ENCODE assay signal across 13 cellular contexts in genomic region chr6:49826743-49827406, GRCh38. TPM values are rescaled to one million over a fixed set of nuclear protein-coding genes. Genes with fewer than 3 reads are reported as not detected.
DNase-seq lines count a peak whose midpoint lies in the region; ATAC-seq and TF ChIP-seq lines count a peak whose summit lies in the region.
"Had no signal": no experiment of that assay in that cellular context is flagged by ENCODE, and none has a peak within 500 bp of the region (broad histone marks: within the 10 kb centered on the region; RNA-seq: fewer than 3 reads in every experiment).

No MANE protein-coding gene starts in this region.

- peak; percentile 94 for ATAC-seq in GM19463 (IDR thresholded peaks at IDR 0.05; ENCODE audit: unreplicated experiment)
- peak; percentile 99 for ATAC-seq in HG02938 (IDR thresholded peaks at IDR 0.05; ENCODE audit: unreplicated experiment)
- no peak for ATAC-seq in stimulated activated naive CD8-positive, alpha-beta T cell treated with anti-CD3 and anti-CD28 coated beads, Interleukin-15, Interleukin-2, amounts not matched to agents 100 U/mL and 50 U/mL, for 24 hours
- ATAC-seq: activated CD4-positive, CD25-positive, alpha-beta regulatory T cell treated with anti-CD3 and anti-CD28 coated beads, Interleukin-2, amount 50 U/mL, for 24 hours; naive thymus-derived CD4-positive, alpha-beta T cell had no signal

- H3K36me3 ChIP-seq in ovary = no peaks in the 10 kb centered on the region

- H3K4me3 Mint-ChIP-seq in activated naive CD4-positive, alpha-beta T cell treated with anti-CD3 and anti-CD28 coated beads for 36 hours = no peak overlapping the region
- H3K4me3 Mint-ChIP-seq: activated naive CD8-positive, alpha-beta T cell; naive thymus-derived CD4-positive, alpha-beta T cell had no signal

- no peaks in the 10 kb centered on the region for H3K4me1 ChIP-seq in ovary (ENCODE audit: insufficient read depth)

- H3K27ac ChIP-seq in ovary = no peak overlapping the region

- H3K27me3 ChIP-seq in ovary = no peaks in the 10 kb centered on the region

- H3K4me1 Mint-ChIP-seq in activated naive CD4-positive, alpha-beta T cell treated with anti-CD3 and anti-CD28 coated beads for 36 hours (ENCODE audit: low read depth) = no peaks in the 10 kb centered on the region

- TF ChIP-seq EP300 in ovary (IDR thresholded peaks at IDR 0.05) = no peak

- no peak for TF ChIP-seq CTCF in ovary (IDR thresholded peaks at IDR 0.05)

- no peaks in the 10 kb centered on the region for H3K27me3 Mint-ChIP-seq in activated naive CD4-positive, alpha-beta T cell treated with anti-CD3 and anti-CD28 coated beads for 36 hours (ENCODE audit: low read depth)
- H3K27me3 Mint-ChIP-seq: activated naive CD8-positive, alpha-beta T cell had no signal

- no peaks in the 10 kb centered on the region for H3K9me3 Mint-ChIP-seq in activated naive CD4-positive, alpha-beta T cell treated with anti-CD3 and anti-CD28 coated beads for 36 hours

- no peak overlapping the region for H3K4me3 ChIP-seq in ovary

- no peaks in the 10 kb centered on the region for H3K36me3 Mint-ChIP-seq in activated naive CD4-positive, alpha-beta T cell treated with anti-CD3 and anti-CD28 coated beads for 36 hours (ENCODE audit: low read depth)
- H3K36me3 Mint-ChIP-seq: activated naive CD8-positive, alpha-beta T cell; naive thymus-derived CD4-positive, alpha-beta T cell had no signal

- H3K27ac Mint-ChIP-seq in activated naive CD4-positive, alpha-beta T cell treated with anti-CD3 and anti-CD28 coated beads for 36 hours = no peak overlapping the region
- H3K27ac Mint-ChIP-seq: activated naive CD8-positive, alpha-beta T cell; naive thymus-derived CD4-positive, alpha-beta T cell had no signal

- peak; percentile 4 for DNase-seq in ELR (ENCODE audit: low read depth)
- peak; percentile 81 for DNase-seq in KG1 (lab: John Stamatoyannopoulos, UW)
- no peak for DNase-seq in stimulated activated CD4-positive, alpha-beta T cell treated with anti-CD3 and anti-CD28 coated beads, Interleukin-15, amount 100 ng/mL, for 24 hours
- no peak for DNase-seq in stimulated activated naive CD8-positive, alpha-beta T cell treated with anti-CD3 and anti-CD28 coated beads, Interleukin-15, Interleukin-2, amounts not matched to agents 100 U/mL and 50 U/mL, for 24 hours
- DNase-seq in ovary = no peak
- no peak for DNase-seq in activated naive CD4-positive, alpha-beta T cell treated with anti-CD3 and anti-CD28 coated beads for 36 hours
- DNase-seq: effector CD8-positive, alpha-beta T cell; naive thymus-derived CD4-positive, alpha-beta T cell; substantia nigra had no signal

- no peak for TF ChIP-seq POLR2A in ovary (IDR thresholded peaks at IDR 0.05)

- intact Hi-C loops in ovary (cut with DNase I) = no loop called here
- intact Hi-C loops in activated naive CD4-positive, alpha-beta T cell treated with anti-CD3 and anti-CD28 coated beads for 36 hours (cut with micrococcal nuclease) = no loop called here

- 46 to 57% (median 52%) methylated on average over 5 of the region's 5 CpGs for WGBS in ovary, 3 donors

- no peaks in the 10 kb centered on the region for H3K9me3 ChIP-seq in ovary

- CTCF ChIA-PET in activated naive CD4-positive, alpha-beta T cell treated with anti-CD3 and anti-CD28 coated beads for 36 hours (lab: Charles Lee) = no interaction called here

RNA-seq across cellular contexts. Expression of gene CRISP1, which starts 39.5 kb away (rescaled TPM):
- not detected for total RNA-seq in ovary
- polyA plus RNA-seq in ovary = not detected
- total RNA-seq in activated naive CD4-positive, alpha-beta T cell treated with anti-CD3 and anti-CD28 coated beads for 36 hours = not detected
- total RNA-seq: naive thymus-derived CD4-positive, alpha-beta T cell had no signal
- polyA plus RNA-seq: naive thymus-derived CD4-positive, alpha-beta T cell had no signal

RNA-seq across cellular contexts. Expression of gene PGK2, which starts 39.8 kb away (rescaled TPM):
- not detected for total RNA-seq in ovary
- not detected for polyA plus RNA-seq in ovary
- total RNA-seq in activated naive CD4-positive, alpha-beta T cell treated with anti-CD3 and anti-CD28 coated beads for 36 hours = not detected
- total RNA-seq: naive thymus-derived CD4-positive, alpha-beta T cell had no signal
- polyA plus RNA-seq: naive thymus-derived CD4-positive, alpha-beta T cell had no signal

Comparison
In these comparisons a context has a peak if more than half of its experiments do, and no peak if none do; other contexts are left out.
1. DNase-seq: peak in ELR (single experiment) and KG1 (single experiment); none in stimulated activated CD4-positive, alpha-beta T cell treated with anti-CD3 and anti-CD28 coated beads, Interleukin-15, amount 100 ng/mL, for 24 hours (single experiment), stimulated activated naive CD8-positive, alpha-beta T cell treated with anti-CD3 and anti-CD28 coated beads, Interleukin-15, Interleukin-2, amounts not matched to agents 100 U/mL and 50 U/mL, for 24 hours (single experiment), ovary (0 of 5) and activated naive CD4-positive, alpha-beta T cell treated with anti-CD3 and anti-CD28 coated beads for 36 hours (single experiment).